1 cellular context compared by ENCODE assay signal in the genomic region with DNA sequence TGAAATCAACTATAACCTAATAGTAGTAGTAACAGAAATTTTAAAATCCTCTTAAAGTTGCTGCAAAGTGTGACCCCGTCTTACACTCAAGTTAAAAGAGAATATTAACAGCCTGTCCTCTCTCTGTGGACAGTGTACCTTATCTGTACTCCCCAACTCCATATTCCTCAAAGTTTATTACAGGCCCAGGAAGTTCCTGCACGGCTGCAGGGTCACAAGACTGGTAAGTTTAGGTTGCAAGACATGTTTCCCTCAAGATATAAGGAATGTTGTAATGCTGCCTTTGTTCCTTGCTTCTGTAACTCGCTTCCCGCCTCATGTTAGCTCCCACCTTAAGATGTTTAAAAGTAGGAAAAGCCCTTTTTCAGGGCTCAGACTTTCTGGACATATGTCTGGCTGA.
TF ChIP-seq lines count a peak whose summit lies in the region.

No MANE protein-coding gene starts in this region.

TF ChIP-seq in WTC11, 78 proteins besides CTCF, POLR2A, EP300 and RAD21 (continued from another document):
- TF ChIP-seq, protein P1, sequence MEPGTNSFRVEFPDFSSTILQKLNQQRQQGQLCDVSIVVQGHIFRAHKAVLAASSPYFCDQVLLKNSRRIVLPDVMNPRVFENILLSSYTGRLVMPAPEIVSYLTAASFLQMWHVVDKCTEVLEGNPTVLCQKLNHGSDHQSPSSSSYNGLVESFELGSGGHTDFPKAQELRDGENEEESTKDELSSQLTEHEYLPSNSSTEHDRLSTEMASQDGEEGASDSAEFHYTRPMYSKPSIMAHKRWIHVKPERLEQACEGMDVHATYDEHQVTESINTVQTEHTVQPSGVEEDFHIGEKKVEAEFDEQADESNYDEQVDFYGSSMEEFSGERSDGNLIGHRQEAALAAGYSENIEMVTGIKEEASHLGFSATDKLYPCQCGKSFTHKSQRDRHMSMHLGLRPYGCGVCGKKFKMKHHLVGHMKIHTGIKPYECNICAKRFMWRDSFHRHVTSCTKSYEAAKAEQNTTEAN (CRISPR knock-in tag; IDR thresholded peaks at IDR 0.05) = no peak
- TF ChIP-seq ZNF317 (CRISPR knock-in tag; IDR thresholded peaks at IDR 0.05; ENCODE audit: borderline replicate concordance, low read depth) = no peak
- TF ChIP-seq TCF7 (CRISPR knock-in tag; IDR thresholded peaks at IDR 0.05; ENCODE audit: low read depth) = no peak
- no peak for TF ChIP-seq HMGA2 (CRISPR knock-in tag; IDR thresholded peaks at IDR 0.05)
- TF ChIP-seq FOXK1 (CRISPR knock-in tag; IDR thresholded peaks at IDR 0.05) = no peak
- TF ChIP-seq KAT7 (CRISPR knock-in tag; IDR thresholded peaks at IDR 0.05; ENCODE audit: borderline replicate concordance) = no peak
- no peak for TF ChIP-seq OVOL2 (CRISPR knock-in tag; IDR thresholded peaks at IDR 0.05; ENCODE audit: borderline replicate concordance)
- TF ChIP-seq, protein P2, sequence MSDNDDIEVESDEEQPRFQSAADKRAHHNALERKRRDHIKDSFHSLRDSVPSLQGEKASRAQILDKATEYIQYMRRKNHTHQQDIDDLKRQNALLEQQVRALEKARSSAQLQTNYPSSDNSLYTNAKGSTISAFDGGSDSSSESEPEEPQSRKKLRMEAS (CRISPR knock-in tag; IDR thresholded peaks at IDR 0.05) = no peak
- TF ChIP-seq ZNF671 (CRISPR knock-in tag; IDR thresholded peaks at IDR 0.05) = no peak
- no peak for TF ChIP-seq CBFB (CRISPR knock-in tag; IDR thresholded peaks at IDR 0.05; ENCODE audit: low read depth)
- no peak for TF ChIP-seq ESRRA (CRISPR knock-in tag; IDR thresholded peaks at IDR 0.05; ENCODE audit: borderline replicate concordance)
- no peak for TF ChIP-seq RORB (CRISPR knock-in tag; IDR thresholded peaks at IDR 0.05)
